ENCODE assay signal across 10 cellular contexts in genomic region chr7:114944742-114945625, GRCh38. TPM values are rescaled to one million over a fixed set of nuclear protein-coding genes. Genes with fewer than 3 reads are reported as not detected.
DNase-seq lines count a peak whose midpoint lies in the region; ATAC-seq and TF ChIP-seq lines count a peak whose summit lies in the region.
"Had no signal": no experiment of that assay in that cellular context is flagged by ENCODE, and none has a peak within 500 bp of the region (broad histone marks: within the 10 kb centered on the region; RNA-seq: fewer than 3 reads in every experiment).

No MANE protein-coding gene starts in this region.

- peaks cover 7% of the 10 kb centered on the region for H3K9me3 Mint-ChIP-seq in dendritic cell treated with granulocyte-macrophage colony-stimulating factor and Interleukin-4, amounts not matched to agents 40 ng/mL and 50 ng/mL, for 4 days
- H3K9me3 Mint-ChIP-seq in stimulated activated effector memory CD8-positive, alpha-beta T cell treated with anti-CD3 and anti-CD28 coated beads, Interleukin-12 subunit alpha, Interleukin-12 subunit beta, amount 100 ng/mL, for 72 hours = no peaks in the 10 kb centered on the region
- H3K9me3 Mint-ChIP-seq: T-helper 1 cell treated with Interleukin-12 subunit alpha and Interleukin-12 subunit beta and Interleukin-4 antibody, amounts not matched to agents 30 μg/mL and 1 μg/mL, for 36 hours had no signal

- peaks cover 0 to 16% (median 5%) of the 10 kb centered on the region in 5 donors for H3K36me3 ChIP-seq in subcutaneous abdominal adipose tissue (ENCODE audit: control insufficient read depth in 5 of 5, insufficient read depth in 5 of 5, low read length in 5 of 5)

- peak overlapping the region; percentile 75 for H3K27ac ChIP-seq in subcutaneous abdominal adipose tissue (ENCODE audit: low read depth, low read length)

- in situ Hi-C loops in ACHN (cut with HindIII; ENCODE audit: low pct_ligation_motif_present, low pct_unique_long_range_greater_than_20kb, low sequenced_read_pairs) = no loop called here

- H3K27me3 ChIP-seq in subcutaneous abdominal adipose tissue (ENCODE audit: control insufficient read depth in 5 of 5, insufficient read depth in 4 of 5, low read length in 5 of 5) = no peaks in the 10 kb centered on the region

- no peak for ATAC-seq in stimulated activated effector memory CD8-positive, alpha-beta T cell treated with anti-CD3 and anti-CD28 coated beads, Interleukin-12 subunit alpha, Interleukin-12 subunit beta, amount 100 ng/mL, for 72 hours

- H3K9ac ChIP-seq in subcutaneous abdominal adipose tissue (ENCODE audit: low read length in 5 of 5) = peak overlapping the region in 4 of 5 donors; percentile 7 to 72 (median 46)

- H3K4me3 Mint-ChIP-seq in dendritic cell treated with granulocyte-macrophage colony-stimulating factor and Interleukin-4, amounts not matched to agents 40 ng/mL and 50 ng/mL, for 4 days = no peak overlapping the region
- no peak overlapping the region for H3K4me3 Mint-ChIP-seq in stimulated activated effector memory CD8-positive, alpha-beta T cell treated with anti-CD3 and anti-CD28 coated beads, Interleukin-12 subunit alpha, Interleukin-12 subunit beta, amount 100 ng/mL, for 72 hours
- H3K4me3 Mint-ChIP-seq: T-helper 1 cell treated with Interleukin-12 subunit alpha and Interleukin-12 subunit beta and Interleukin-4 antibody, amounts not matched to agents 30 μg/mL and 1 μg/mL, for 36 hours had no signal

- H3K4me3 ChIP-seq in lower leg skin (ENCODE audit: low read depth, poor library complexity, severe bottlenecking) (no peak overlapping the region), subcutaneous abdominal adipose tissue (ENCODE audit: low read depth in 1 of 5, low read length in 5 of 5) (peak overlapping the region in 4 of 5 donors; percentile 32 to 56 (median 54))

- TF ChIP-seq POLR2A in lower leg skin (IDR thresholded peaks at IDR 0.05) = no peak

- 62 to 64% methylated on average over 19 of the region's 19 CpGs for WGBS in lower leg skin, 2 donors

- peaks cover 73% of the 10 kb centered on the region for H3K4me1 Mint-ChIP-seq in dendritic cell treated with granulocyte-macrophage colony-stimulating factor and Interleukin-4, amounts not matched to agents 40 ng/mL and 50 ng/mL, for 4 days (ENCODE audit: low read depth)
- H3K4me1 Mint-ChIP-seq in stimulated activated effector memory CD8-positive, alpha-beta T cell treated with anti-CD3 and anti-CD28 coated beads, Interleukin-12 subunit alpha, Interleukin-12 subunit beta, amount 100 ng/mL, for 72 hours = peaks cover 86% of the 10 kb centered on the region

- TF ChIP-seq CTCF in lower leg skin (IDR thresholded peaks at IDR 0.05) = no peak

- peak; percentile 61 for DNase-seq in M059J (ENCODE audit: low read depth)
- peak; percentile 67 to 89 for DNase-seq in lower leg skin (ENCODE audit: low spot score in 2 of 2)
- no peak for DNase-seq in ACHN
- DNase-seq in OCI-M2 (lab: John Stamatoyannopoulos, UW; ENCODE audit: unreplicated experiment) = no peak
- no peak for DNase-seq in stimulated activated effector memory CD8-positive, alpha-beta T cell treated with anti-CD3 and anti-CD28 coated beads, Interleukin-12 subunit alpha, Interleukin-12 subunit beta, amount 100 ng/mL, for 72 hours (ENCODE audit: low spot score in 2 of 2)
- DNase-seq in stimulated activated naive CD4-positive, alpha-beta T cell treated with Interleukin-2 at 50 U/mL for 16 hours (lab: John Stamatoyannopoulos, UW) = no peak
- DNase-seq: cortex of kidney had no signal

- peaks cover 70% of the 10 kb centered on the region for H3K36me3 Mint-ChIP-seq in dendritic cell treated with granulocyte-macrophage colony-stimulating factor and Interleukin-4, amounts not matched to agents 40 ng/mL and 50 ng/mL, for 4 days (ENCODE audit: low read depth)
- H3K36me3 Mint-ChIP-seq in stimulated activated effector memory CD8-positive, alpha-beta T cell treated with anti-CD3 and anti-CD28 coated beads, Interleukin-12 subunit alpha, Interleukin-12 subunit beta, amount 100 ng/mL, for 72 hours = peaks cover 99% of the 10 kb centered on the region

- peak overlapping the region; percentile 83 for H3K27ac Mint-ChIP-seq in dendritic cell treated with granulocyte-macrophage colony-stimulating factor and Interleukin-4, amounts not matched to agents 40 ng/mL and 50 ng/mL, for 4 days
- H3K27ac Mint-ChIP-seq in stimulated activated effector memory CD8-positive, alpha-beta T cell treated with anti-CD3 and anti-CD28 coated beads, Interleukin-12 subunit alpha, Interleukin-12 subunit beta, amount 100 ng/mL, for 72 hours = no peak overlapping the region
- H3K27ac Mint-ChIP-seq: T-helper 1 cell treated with Interleukin-12 subunit alpha and Interleukin-12 subunit beta and Interleukin-4 antibody, amounts not matched to agents 30 μg/mL and 1 μg/mL, for 36 hours had no signal

- peaks cover 5 to 47% (median 29%) of the 10 kb centered on the region in 5 donors for H3K4me1 ChIP-seq in subcutaneous abdominal adipose tissue (ENCODE audit: control insufficient read depth in 5 of 5, insufficient read depth in 5 of 5, low read length in 5 of 5)

- H3K27me3 Mint-ChIP-seq in dendritic cell treated with granulocyte-macrophage colony-stimulating factor and Interleukin-4, amounts not matched to agents 40 ng/mL and 50 ng/mL, for 4 days = no peaks in the 10 kb centered on the region

- intact Hi-C loops in dendritic cell treated with granulocyte-macrophage colony-stimulating factor and Interleukin-4, amounts not matched to agents 40 ng/mL and 50 ng/mL, for 4 days (cut with micrococcal nuclease) = loop anchor here (5.0 kb wide), 1 partner anchor 997 kb away; no protein-coding TSS in a partner anchor
- intact Hi-C loops in lower leg skin (cut with DNase I; ENCODE audit: low total_unique reads) = no loop called here

- no peaks in the 10 kb centered on the region for H3K9me3 ChIP-seq in subcutaneous abdominal adipose tissue (ENCODE audit: control insufficient read depth in 5 of 5, low read length in 5 of 5)

RNA-seq across cellular contexts. Expression of gene MDFIC, which starts 23.1 kb away (rescaled TPM):
- 13.6 and 19.1 TPM in 2 replicates for total RNA-seq in M059J (2014; rRNA removed; shearing (Covaris generic))
- 10 to 100 TPM; 27.0 to 58.5 (median 38.9) TPM for total RNA-seq in lower leg skin

Comparison
In these comparisons a context has a peak if more than half of its experiments do, and no peak if none do; other contexts are left out.
1. DNase-seq: peak in M059J (single experiment) and lower leg skin (2 of 2); none in ACHN (single experiment), OCI-M2 (single experiment), stimulated activated effector memory CD8-positive, alpha-beta T cell treated with anti-CD3 and anti-CD28 coated beads, Interleukin-12 subunit alpha, Interleukin-12 subunit beta, amount 100 ng/mL, for 72 hours (0 of 2) and stimulated activated naive CD4-positive, alpha-beta T cell treated with Interleukin-2 at 50 U/mL for 16 hours (single experiment).